9 cellular contexts compared by ENCODE assay signal in genomic region chr9:97468658-97469448, GRCh38. TPM values are rescaled to one million over a fixed set of nuclear protein-coding genes. Genes with fewer than 3 reads are reported as not detected.
DNase-seq lines count a peak whose midpoint lies in the region; ATAC-seq, FAIRE-seq and TF ChIP-seq lines count a peak whose summit lies in the region.
"Had no signal": no experiment of that assay in that cellular context is flagged by ENCODE, and none has a peak within 500 bp of the region (broad histone marks: within the 10 kb centered on the region; RNA-seq: fewer than 3 reads in every experiment).

No MANE protein-coding gene starts in this region.

- intact Hi-C loops in sciatic nerve (cut with DNase I) = loop anchor here (2.0 kb wide), 1 partner anchor 130 kb away; no protein-coding TSS in a partner anchor

- FAIRE-seq in H54 (lab: Jason Lieb, UNC) = peak; percentile 98

- H4K20me1 ChIP-seq in KMS-11 (ENCODE audit: insufficient read depth) = no peaks in the 10 kb centered on the region
- H4K20me1 ChIP-seq: BLaER1 had no signal

- peak; percentile 90 for TF ChIP-seq CTCF in KMS-11 (conservative IDR thresholded peaks at IDR 0.05; ENCODE audit: low read depth, low read length)

- H3K4me1 ChIP-seq in KMS-11 (ENCODE audit: low read depth, poor library complexity, severe bottlenecking) = peaks cover 22% of the 10 kb centered on the region
- H3K4me1 ChIP-seq: BLaER1 had no signal

- no peak for TF ChIP-seq POLR2A in H54 (IDR thresholded peaks at IDR 0.05; ENCODE audit: low read depth, low read length)

- H3K27me3 ChIP-seq in KMS-11 (ENCODE audit: insufficient read depth, low read depth) = no peaks in the 10 kb centered on the region
- H3K27me3 ChIP-seq: BLaER1 had no signal

- peak; percentile 42 for DNase-seq in NCI-H1436 (lab: John Stamatoyannopoulos, UW)
- no peak for DNase-seq in NCI-H1436 treated with DMSO at 0.1 percent for 48 hours (lab: John Stamatoyannopoulos, UW)
- peak; percentile 91 for DNase-seq in H54 (ENCODE audit: insufficient read length, low spot score)
- peak; percentile 52 to 68 for DNase-seq in SHP77 (lab: John Stamatoyannopoulos, UW)
- peak; percentile 87 for DNase-seq in astrocyte of the hippocampus (ENCODE audit: low read depth, low spot score)
- DNase-seq in hippocampal formation (lab: John Stamatoyannopoulos, UW) = peak; percentile 85 to 93
- DNase-seq in sciatic nerve (ENCODE audit: low spot score) = peak; percentile 81

- H2AFZ ChIP-seq in KMS-11 (ENCODE audit: low read depth) = no peak overlapping the region

- no peak overlapping the region for H3K4me3 ChIP-seq in KMS-11 (IDR thresholded peaks at IDR 0.05; ENCODE audit: insufficient read depth, low read depth, low read length)
- H3K4me3 ChIP-seq: BLaER1 had no signal

- H3K9ac ChIP-seq in KMS-11 = 0 out of 2 replicates have a peak overlapping the region, but pooled peaks have one; percentile 7
- H3K9ac ChIP-seq: BLaER1 had no signal

- peak overlapping the region; percentile 38 for H3K4me2 ChIP-seq in KMS-11
- H3K4me2 ChIP-seq: BLaER1 had no signal

- ATAC-seq in sciatic nerve = peak; percentile 98

- no peaks in the 10 kb centered on the region for H3K36me3 ChIP-seq in KMS-11 (ENCODE audit: insufficient read depth)

- H3K79me2 ChIP-seq in KMS-11 (ENCODE audit: insufficient read depth, low read depth) = no peaks in the 10 kb centered on the region

- H3K27ac ChIP-seq in KMS-11 = peak overlapping the region; percentile 5; the same call in 1 of the 2 replicates
- H3K27ac ChIP-seq: BLaER1 had no signal

RNA-seq across cellular contexts. Expression of gene TMOD1, which starts 32.6 kb away (rescaled TPM):
- total RNA-seq in sciatic nerve = 25.3 TPM

RNA-seq across cellular contexts. Expression of gene TDRD7, which starts 57.0 kb away (rescaled TPM):
- 19.5 TPM for total RNA-seq in sciatic nerve
